ENCODE assay signal across 1 cellular context in genomic region chr3:52537726-52538421, GRCh38.
TF ChIP-seq lines count a peak whose summit lies in the region.

No MANE protein-coding gene starts in this region.

TF ChIP-seq in H1, 55 proteins besides CTCF, POLR2A, EP300 and RAD21:
- TF ChIP-seq POLR2AphosphoS5 (IDR thresholded peaks at IDR 0.05; ENCODE audit: low read depth, low read length) (no peak; the same call in 1 of the 2 replicates), YY1 (IDR thresholded peaks at IDR 0.05; ENCODE audit: low read depth, low read length) (no peak), SP2 (IDR thresholded peaks at IDR 0.05; ENCODE audit: low read length) (no peak), CHD7 (IDR thresholded peaks at IDR 0.05; ENCODE audit: insufficient replicate concordance, low read length) (no peak), FOSL1 (IDR thresholded peaks at IDR 0.05; ENCODE audit: insufficient read depth, low read depth, low read length) (no peak), KDM4A (IDR thresholded peaks at IDR 0.05; ENCODE audit: low read depth, low read length, severe bottlenecking) (no peak), BRCA1 (IDR thresholded peaks at IDR 0.05; ENCODE audit: low read depth, low read length) (no peak), ATF2 (IDR thresholded peaks at IDR 0.05; ENCODE audit: low read length) (no peak), USF2 (IDR thresholded peaks at IDR 0.05; ENCODE audit: low read length) (no peak)
TF ChIP-seq in H1: peak in this region for 0.
